ENCODE assay signal across 9 cellular contexts in the genomic region with DNA sequence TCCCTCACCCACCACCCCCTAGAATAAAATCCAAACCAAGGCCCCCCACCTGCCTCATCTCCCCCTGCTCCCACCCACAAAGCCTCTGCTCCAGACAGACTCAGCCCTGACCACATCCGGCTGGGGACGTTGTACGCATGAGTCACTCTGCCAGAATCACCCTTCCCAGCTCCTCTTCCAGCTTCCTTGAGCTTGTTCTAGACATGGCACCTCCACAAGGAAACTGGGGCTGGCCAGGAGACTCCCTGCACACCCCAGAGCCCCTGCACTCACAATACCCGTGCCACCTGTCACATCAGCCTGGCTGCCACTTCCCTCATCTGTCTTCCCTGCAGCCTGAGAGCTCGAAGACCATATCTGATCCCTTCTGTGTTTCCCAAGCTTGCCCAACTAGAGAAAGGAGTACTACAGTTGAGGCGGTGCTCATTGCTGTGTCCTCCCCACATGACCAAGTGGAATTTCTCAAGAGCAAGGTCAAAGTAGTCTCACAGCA. TPM values are rescaled to one million over a fixed set of nuclear protein-coding genes. Genes with fewer than 3 reads are reported as not detected.
DNase-seq lines count a peak whose midpoint lies in the region; ATAC-seq and TF ChIP-seq lines count a peak whose summit lies in the region.
"Had no signal": no experiment of that assay in that cellular context is flagged by ENCODE, and none has a peak within 500 bp of the region (broad histone marks: within the 10 kb centered on the region; RNA-seq: fewer than 3 reads in every experiment).

No MANE protein-coding gene starts in this region.

- BruUV-seq in OCI-LY7 (replicated peaks; lab: Mats Ljungman, UMichigan), result no TSS peak

- TF ChIP-seq CTCF in HEK293 (tag by site-specific recombination; IDR thresholded peaks at IDR 0.05), result no peak
- TF ChIP-seq CTCF in OCI-LY7 (conservative IDR thresholded peaks at IDR 0.05; ENCODE audit: low read length), result no peak

- intact Hi-C loops in OCI-LY7 (cut with micrococcal nuclease; ENCODE audit: unreplicated experiment), result no loop called here

- H4K20me1 ChIP-seq in OCI-LY7 (ENCODE audit: insufficient read depth, low read length), result no peaks in the 10 kb centered on the region

- H3K36me3 Mint-ChIP-seq in activated CD4-positive, alpha-beta memory T cell treated with anti-CD3 and anti-CD28 coated beads, Interleukin-2, amount 10 ng/mL, durations not matched to agents 7 days and 5 days (ENCODE audit: low read depth), result peaks cover 76% of the 10 kb centered on the region
- peaks cover 19 to 57% (median 27%) of the 10 kb centered on the region in 3 donors for H3K36me3 Mint-ChIP-seq in immature natural killer cell

- H3K4me1 Mint-ChIP-seq in activated CD4-positive, alpha-beta memory T cell treated with anti-CD3 and anti-CD28 coated beads, Interleukin-2, amount 10 ng/mL, durations not matched to agents 7 days and 5 days, result peaks cover 71% of the 10 kb centered on the region
- peaks cover 67 to 72% of the 10 kb centered on the region in 2 donors for H3K4me1 Mint-ChIP-seq in immature natural killer cell

- no peaks in the 10 kb centered on the region for H3K4me1 ChIP-seq in HEK293 (ENCODE audit: control insufficient read depth, insufficient read depth, low read length)
- peaks cover 7% of the 10 kb centered on the region for H3K4me1 ChIP-seq in OCI-LY7 (ENCODE audit: insufficient read depth, low read length, poor library complexity, severe bottlenecking)

- H3K4me3 Mint-ChIP-seq in activated CD4-positive, alpha-beta memory T cell treated with anti-CD3 and anti-CD28 coated beads, Interleukin-2, amount 10 ng/mL, durations not matched to agents 7 days and 5 days, result no peak overlapping the region
- H3K4me3 Mint-ChIP-seq in immature natural killer cell, result peak overlapping the region in 3 of 5 donors; percentile 25 to 37 (median 34)

- no peaks in the 10 kb centered on the region for H3K9me2 ChIP-seq in OCI-LY7 (ENCODE audit: insufficient read depth, low read length)

- H3K36me3 ChIP-seq in HEK293 (ENCODE audit: control insufficient read depth in 2 of 2, insufficient read depth in 1 of 2, low read length in 2 of 2) (peaks cover 86 to 100% of the 10 kb centered on the region in 2 experiments), OCI-LY7 (ENCODE audit: insufficient read depth, low read length) (peaks cover 91% of the 10 kb centered on the region)

- CTCF ChIA-PET in HEK293 (lab: Yijun Ruan, JAX), result interaction anchor here (0.5 to 1.6 kb wide), 9 partner anchors 9 to 389 kb away, joined by 3 to 7 read pairs (median 3); no protein-coding TSS in a partner anchor
- CTCF ChIA-PET in activated CD4-positive, alpha-beta memory T cell treated with anti-CD3 and anti-CD28 coated beads, Interleukin-2, amount 10 ng/mL, durations not matched to agents 7 days and 5 days (lab: Charles Lee), result interaction anchor here (0.7 to 1.5 kb wide), 2 partner anchors 9 to 759 kb away, joined by 4 to 5 read pairs; no protein-coding TSS in a partner anchor
- CTCF ChIA-PET in OCI-LY7 (lab: Charles Lee; ENCODE audit: unreplicated experiment), result no interaction called here

- no peak overlapping the region for H2AFZ ChIP-seq in OCI-LY7 (ENCODE audit: low read length)

- POLR2A ChIA-PET in HEK293 (lab: Yijun Ruan, JAX), result interaction anchor here (0.7 to 2.8 kb wide), 4 partner anchors 8 to 189 kb away, joined by 3 to 20 read pairs (median 4); a partner anchor contains a TSS
- POLR2A ChIA-PET in activated CD4-positive, alpha-beta memory T cell treated with anti-CD3 and anti-CD28 coated beads, Interleukin-2, amount 10 ng/mL, durations not matched to agents 7 days and 5 days (lab: Charles Lee), result interaction anchor here (1.2 to 2.8 kb wide), 4 partner anchors 8 to 22 kb away, joined by 3 to 13 read pairs (median 6); a partner anchor contains a TSS
- POLR2A ChIA-PET in OCI-LY7 (lab: Charles Lee), result no interaction called here

- ATAC-seq in HG03439 (IDR thresholded peaks at IDR 0.05; ENCODE audit: unreplicated experiment) (no peak), GM18861 (IDR thresholded peaks at IDR 0.05; ENCODE audit: unreplicated experiment) (no peak)

- peak overlapping the region; percentile 73 for H3K27ac Mint-ChIP-seq in activated CD4-positive, alpha-beta memory T cell treated with anti-CD3 and anti-CD28 coated beads, Interleukin-2, amount 10 ng/mL, durations not matched to agents 7 days and 5 days
- H3K27ac Mint-ChIP-seq in immature natural killer cell, result peak overlapping the region; percentile 51 to 86 (median 82)

- no peaks in the 10 kb centered on the region for H3K9me3 Mint-ChIP-seq in activated CD4-positive, alpha-beta memory T cell treated with anti-CD3 and anti-CD28 coated beads, Interleukin-2, amount 10 ng/mL, durations not matched to agents 7 days and 5 days
- H3K9me3 Mint-ChIP-seq in immature natural killer cell, result no peaks in the 10 kb centered on the region

- H3K9me3 ChIP-seq in HEK293 (ENCODE audit: control insufficient read depth, insufficient read depth, low read depth, low read length), result no peaks in the 10 kb centered on the region
- no peaks in the 10 kb centered on the region for H3K9me3 ChIP-seq in OCI-LY7 (ENCODE audit: low read length)

- no peaks in the 10 kb centered on the region for H3K27me3 Mint-ChIP-seq in activated CD4-positive, alpha-beta memory T cell treated with anti-CD3 and anti-CD28 coated beads, Interleukin-2, amount 10 ng/mL, durations not matched to agents 7 days and 5 days
- H3K27me3 Mint-ChIP-seq in immature natural killer cell (ENCODE audit: low read depth in 3 of 3), result peaks cover 0 to 13% (median 0%) of the 10 kb centered on the region in 3 donors

- no peak overlapping the region for H3K4me3 ChIP-seq in HEK293 (ENCODE audit: low read depth, low read length)
- no peak overlapping the region for H3K4me3 ChIP-seq in OCI-LY7 (ENCODE audit: low read depth, low read length, poor library complexity, severe bottlenecking)

- peaks cover 5% of the 10 kb centered on the region; the same call in 1 of the 2 replicates for H3K79me2 ChIP-seq in OCI-LY7 (ENCODE audit: insufficient read depth, low read depth, low read length)

- no peak overlapping the region for H3K4me2 ChIP-seq in OCI-LY7 (ENCODE audit: low read length)

- DNase-seq in A172 (ENCODE audit: low spot score), result peak; percentile 97
- DNase-seq in activated CD4-positive, alpha-beta memory T cell treated with anti-CD3 and anti-CD28 coated beads, Interleukin-2, amount 10 ng/mL, durations not matched to agents 7 days and 5 days, result no peak
- DNase-seq in immature natural killer cell, result no peak
- no peak for DNase-seq in NCI-H2171 treated with DMSO at 0.1 percent for 48 hours (lab: John Stamatoyannopoulos, UW)
- DNase-seq in OCI-LY7 (ENCODE audit: low spot score), result no peak
- DNase-seq: small intestine had no signal

- H3K27ac ChIP-seq in HEK293 (ENCODE audit: extremely low read depth, low read depth, low read length) (no peak overlapping the region), OCI-LY7 (ENCODE audit: low read depth, low read length, poor library complexity, severe bottlenecking) (no peak overlapping the region)

TF ChIP-seq in HEK293, 187 proteins besides CTCF, POLR2A, EP300 and RAD21:
- no peak for TF ChIP-seq OVOL3 (tag by site-specific recombination; IDR thresholded peaks at IDR 0.05)
- TF ChIP-seq ZNF600 (tag by site-specific recombination; IDR thresholded peaks at IDR 0.05), result peak; percentile 48; the same call in 1 of the 2 replicates
- TF ChIP-seq ZNF394 (tag by site-specific recombination; IDR thresholded peaks at IDR 0.05; ENCODE audit: borderline replicate concordance), result peak; percentile 37; the same call in 1 of the 2 replicates

RNA-seq across cellular contexts. Expression of a gene that starts 9.7 kb away (rescaled TPM):
- 65.3 and 75.4 TPM in 2 replicates for total RNA-seq in A172 (2014; rRNA removed; shearing (Covaris generic))
- total RNA-seq in activated CD4-positive, alpha-beta memory T cell treated with anti-CD3 and anti-CD28 coated beads, Interleukin-2, amount 10 ng/mL, durations not matched to agents 7 days and 5 days, result 10 to 100 TPM; 54.1 to 59.8 TPM
- 100 to 1,000 TPM; 154 to 261 (median 173) TPM for polyA plus RNA-seq in immature natural killer cell
- total RNA-seq in OCI-LY7 (2014; rRNA removed; shearing (Covaris generic)), result 29.6 and 41.9 TPM in 2 replicates
- 15.5 and 18.6 TPM in 2 replicates for total RNA-seq in OCI-LY7 (2022)

RNA-seq across cellular contexts. Expression of a gene that starts 12.3 kb away (rescaled TPM):
- 12.6 and 20.6 TPM in 2 replicates for total RNA-seq in A172 (2014; rRNA removed; shearing (Covaris generic))
- total RNA-seq in activated CD4-positive, alpha-beta memory T cell treated with anti-CD3 and anti-CD28 coated beads, Interleukin-2, amount 10 ng/mL, durations not matched to agents 7 days and 5 days, result 10 to 100 TPM; 21.5 to 21.7 TPM
- polyA plus RNA-seq in immature natural killer cell, result 1 to 10 TPM; 2.9 to 9.1 (median 5.2) TPM
- 8.4 and 9.0 TPM in 2 replicates for total RNA-seq in OCI-LY7 (2014; rRNA removed; shearing (Covaris generic))
- 12.7 and 14.8 TPM in 2 replicates for total RNA-seq in OCI-LY7 (2022)

RNA-seq across cellular contexts. Expression of a gene that starts 34.6 kb away (rescaled TPM):
- total RNA-seq in A172 (2014; rRNA removed; shearing (Covaris generic)), result 25.7 and 34.0 TPM in 2 replicates
- total RNA-seq in activated CD4-positive, alpha-beta memory T cell treated with anti-CD3 and anti-CD28 coated beads, Interleukin-2, amount 10 ng/mL, durations not matched to agents 7 days and 5 days, result 10 to 100 TPM; 48.9 to 50.7 TPM
- polyA plus RNA-seq in immature natural killer cell, result 10 to 100 TPM; 14.2 to 28.3 (median 22.3) TPM
- 20.9 and 23.6 TPM in 2 replicates for total RNA-seq in OCI-LY7 (2014; rRNA removed; shearing (Covaris generic))
- 29.2 and 33.7 TPM in 2 replicates for total RNA-seq in OCI-LY7 (2022)

RNA-seq across cellular contexts. Expression of a gene that starts 47.1 kb away (rescaled TPM):
- 43.6 and 52.8 TPM in 2 replicates for total RNA-seq in A172 (2014; rRNA removed; shearing (Covaris generic))
- 10 to 100 TPM; 46.9 to 52.6 TPM for total RNA-seq in activated CD4-positive, alpha-beta memory T cell treated with anti-CD3 and anti-CD28 coated beads, Interleukin-2, amount 10 ng/mL, durations not matched to agents 7 days and 5 days
- 1 to 10 TPM in 2 of 3 donors, under 1 TPM in 1; 0.24 to 3.4 (median 2.3) TPM for polyA plus RNA-seq in immature natural killer cell
- 22.1 and 26.7 TPM in 2 replicates for total RNA-seq in OCI-LY7 (2014; rRNA removed; shearing (Covaris generic))
- total RNA-seq in OCI-LY7 (2022), result 33.5 and 36.6 TPM in 2 replicates
